In the genomic region with DNA sequence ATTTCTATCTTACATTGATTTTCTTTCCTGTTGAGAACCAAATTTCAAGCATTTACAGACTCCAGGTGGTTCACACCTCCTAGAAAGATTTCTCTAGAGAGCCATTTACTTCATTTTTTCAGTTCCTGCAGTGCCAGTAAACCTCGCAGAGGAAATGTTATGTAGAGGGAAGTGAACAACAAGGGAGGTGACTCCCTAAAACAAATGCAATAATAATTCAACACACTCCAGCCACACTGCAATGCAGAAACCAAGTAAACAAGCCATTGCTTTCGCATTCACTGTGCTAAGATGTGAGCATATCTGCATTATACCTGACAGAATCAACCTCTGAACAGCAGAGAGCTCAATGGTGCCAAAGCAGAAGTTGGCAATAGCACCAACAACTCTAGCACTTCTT, we compare ENCODE assay signal across 12 cellular contexts.
A peak's percentile ranks its signal among the peaks of the same experiment; 100 is the strongest.
DNase-seq lines count a peak whose midpoint lies in the region; ATAC-seq, FAIRE-seq and TF ChIP-seq lines count a peak whose summit lies in the region.
"Had no signal": no experiment of that assay in that cellular context is flagged by ENCODE, and none has a peak within 500 bp of the region (broad histone marks: within the 10 kb centered on the region; RNA-seq: fewer than 3 reads in every experiment).

No MANE protein-coding gene starts in this region.

- H3K36me3 ChIP-seq in OCI-LY3 (replicated peaks; ENCODE audit: low read depth, low read length), result no peaks in the 10 kb centered on the region
- H3K36me3 ChIP-seq in sigmoid colon, result no peaks in the 10 kb centered on the region

- H3K27ac ChIP-seq in OCI-LY3 (ENCODE audit: low read length) (no peak overlapping the region), sigmoid colon (no peak overlapping the region)
- H3K27ac ChIP-seq: coronary artery had no signal

- no peak overlapping the region for H3K9ac ChIP-seq in OCI-LY3 (ENCODE audit: low read length)

- peaks cover 4% of the 10 kb centered on the region for H4K20me1 ChIP-seq in OCI-LY3 (ENCODE audit: insufficient read depth, low read length)

- ATAC-seq in GM21423 (IDR thresholded peaks at IDR 0.05; ENCODE audit: unreplicated experiment) (peak; percentile 32), HG03103 (IDR thresholded peaks at IDR 0.05; ENCODE audit: low read depth, unreplicated experiment) (peak; percentile 28)

- peaks cover 46% of the 10 kb centered on the region for H3K4me1 ChIP-seq in OCI-LY3 (ENCODE audit: low read length)
- H3K4me1 ChIP-seq in sigmoid colon, result no peaks in the 10 kb centered on the region

- DNase-seq in GM12892 (ENCODE audit: insufficient read length), result no peak
- DNase-seq in HuH-7 (ENCODE audit: low spot score), result no peak
- DNase-seq in activated effector memory CD4-positive, alpha-beta T cell treated with Interleukin-2 at 50 U/mL for 16 hours, result no peak
- no peak for DNase-seq in sigmoid colon
- no peak for DNase-seq in kidney glomerular epithelial cell (lab: John Stamatoyannopoulos, UW)
- DNase-seq: activated CD4-positive, alpha-beta T cell treated with anti-CD3 and anti-CD28 coated beads, Interleukin-2, amount 50 U/mL, for 48 hours; foreskin melanocyte; nephron progenitor cell had no signal

- TF ChIP-seq POLR2A in GM12892 (IDR thresholded peaks at IDR 0.05; ENCODE audit: low read depth, low read length), result no peak
- TF ChIP-seq POLR2A in sigmoid colon (IDR thresholded peaks at IDR 0.05), result no peak

- intact Hi-C loops in sigmoid colon (cut with DNase I), result no loop called here

- no peaks in the 10 kb centered on the region for H3K79me2 ChIP-seq in OCI-LY3 (ENCODE audit: low read length)

- no peak for TF ChIP-seq EP300 in sigmoid colon (IDR thresholded peaks at IDR 0.05)

- no peak for TF ChIP-seq CTCF in OCI-LY3 (IDR thresholded peaks at IDR 0.05; ENCODE audit: low read depth, low read length)
- no peak for TF ChIP-seq CTCF in sigmoid colon (IDR thresholded peaks at IDR 0.05)

- peak overlapping the region; percentile 56 for H3K4me2 ChIP-seq in OCI-LY3 (ENCODE audit: low read length)

- no peaks in the 10 kb centered on the region for H3K9me3 ChIP-seq in OCI-LY3 (ENCODE audit: insufficient read depth, low read length)
- no peaks in the 10 kb centered on the region for H3K9me3 ChIP-seq in sigmoid colon

- H3K4me3 ChIP-seq in OCI-LY3 (ENCODE audit: low read length) (peak overlapping the region; percentile 34; the same call in 1 of the 2 replicates), sigmoid colon (no peak overlapping the region)
- H3K4me3 ChIP-seq: coronary artery had no signal

- 42 to 44% methylated on average over 2 of the region's 2 CpGs for WGBS in sigmoid colon, 2 donors

- FAIRE-seq in GM12892 (lab: Jason Lieb, UNC), result peak; percentile 84

- H3K27me3 ChIP-seq in OCI-LY3 (ENCODE audit: low read depth, low read length), result peaks cover 80% of the 10 kb centered on the region
- H3K27me3 ChIP-seq in sigmoid colon, result no peaks in the 10 kb centered on the region

- H2AFZ ChIP-seq in OCI-LY3 (ENCODE audit: low read depth, low read length), result no peak overlapping the region
